18 cellular contexts compared by ENCODE assay signal in the genomic region with DNA sequence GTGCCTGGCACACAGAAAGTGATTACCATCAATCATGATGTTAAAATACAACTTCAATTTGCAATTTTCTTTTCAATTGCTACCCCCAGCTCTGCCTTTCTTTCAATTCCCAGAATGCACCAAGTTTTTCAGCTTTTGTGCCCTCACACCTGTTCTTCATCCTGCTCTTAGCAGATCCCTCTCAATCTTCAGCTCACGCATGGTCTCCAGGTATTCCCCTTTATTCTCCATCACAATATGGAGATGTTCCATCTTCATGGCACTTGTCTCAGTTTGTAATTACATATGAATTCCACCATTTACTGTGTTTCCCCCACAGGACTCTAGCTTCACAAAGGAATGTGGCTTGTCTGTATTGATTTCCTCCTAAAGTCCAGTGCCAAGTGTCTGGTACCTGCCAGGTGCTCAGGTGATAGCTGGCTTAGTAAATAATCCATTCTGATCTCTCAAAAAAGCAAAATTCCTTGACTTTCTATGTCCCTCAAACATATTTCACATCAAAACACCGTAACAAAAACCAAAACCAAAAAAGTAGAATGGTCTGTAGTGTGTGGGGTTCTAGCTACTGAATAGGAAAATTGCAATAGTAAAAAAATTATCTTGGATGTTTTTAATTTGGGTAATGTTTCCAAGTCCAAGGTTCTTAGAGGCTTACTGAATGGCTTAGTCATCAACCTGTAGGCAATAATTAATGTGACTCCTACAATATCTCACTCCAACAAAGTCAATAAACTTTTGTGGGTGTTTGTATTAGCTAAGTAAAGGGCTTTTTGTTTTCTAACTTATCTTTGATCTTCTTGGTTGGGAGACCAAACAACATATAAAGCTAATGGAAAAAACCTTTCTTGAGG.
"Had no signal": no experiment of that assay in that cellular context is flagged by ENCODE, and none has a peak within 500 bp of the region (broad histone marks: within the 10 kb centered on the region; RNA-seq: fewer than 3 reads in every experiment).

No MANE protein-coding gene starts in this region.

- ATAC-seq: activated T-helper 17 cell treated with anti-CD3 and anti-CD28 coated beads, Interleukin-2, amount 50 U/mL, for 72 hours; left lung; psoas muscle; T-helper 17 cell had no signal

- H3K27me3 ChIP-seq: colonic mucosa, left lung, sigmoid colon had no signal

- H3K9me3 ChIP-seq: colonic mucosa, left lung, psoas muscle, sigmoid colon had no signal

- H3K36me3 Mint-ChIP-seq: type B pancreatic cell had no signal

- H3K9me3 Mint-ChIP-seq: activated CD4-positive, alpha-beta T cell treated with anti-CD3 and anti-CD28 coated beads, Interleukin-2, amount 10 ng/mL, durations not matched to agents 7 days and 5 days; activated naive CD4-positive, alpha-beta T cell treated with anti-CD3 and anti-CD28 coated beads for 36 hours; activated T-helper 17 cell treated with anti-CD3 and anti-CD28 coated beads, Interleukin-2, amount 50 U/mL, for 72 hours; nephron; type B pancreatic cell had no signal

- H3K27ac Mint-ChIP-seq: activated CD4-positive, alpha-beta T cell treated with anti-CD3 and anti-CD28 coated beads, Interleukin-2, amount 10 ng/mL, durations not matched to agents 7 days and 5 days; activated naive CD4-positive, alpha-beta T cell treated with anti-CD3 and anti-CD28 coated beads for 36 hours; activated T-helper 17 cell treated with anti-CD3 and anti-CD28 coated beads, Interleukin-2, amount 50 U/mL, for 72 hours; nephron; T-helper 17 cell; type B pancreatic cell had no signal

- DNase-seq: activated CD4-positive, alpha-beta T cell treated with anti-CD3 and anti-CD28 coated beads, Interleukin-2, amount 10 ng/mL, durations not matched to agents 7 days and 5 days; activated CD4-positive, CD25-positive, alpha-beta regulatory T cell; activated CD8-positive, alpha-beta memory T cell treated with anti-CD3 and anti-CD28 coated beads for 24 hours; activated naive CD4-positive, alpha-beta T cell treated with anti-CD3 and anti-CD28 coated beads for 36 hours; colonic mucosa; effector CD4-positive, alpha-beta T cell; left lung; mesenchymal stem cell; occipital lobe; psoas muscle; sigmoid colon; stimulated activated CD4-positive, alpha-beta T cell treated with anti-CD3 and anti-CD28 coated beads, Interleukin-12 subunit alpha, Interleukin-12 subunit beta, amount 100 ng/mL, for 4 hours; stimulated activated naive CD4-positive, alpha-beta T cell; T-helper 17 cell had no signal

- H3K4me1 ChIP-seq: colonic mucosa had no signal

- H3K36me3 ChIP-seq: colonic mucosa, left lung, sigmoid colon had no signal

- H3K4me3 Mint-ChIP-seq: activated CD4-positive, alpha-beta T cell treated with anti-CD3 and anti-CD28 coated beads, Interleukin-2, amount 10 ng/mL, durations not matched to agents 7 days and 5 days; activated naive CD4-positive, alpha-beta T cell treated with anti-CD3 and anti-CD28 coated beads for 36 hours; activated T-helper 17 cell treated with anti-CD3 and anti-CD28 coated beads, Interleukin-2, amount 50 U/mL, for 72 hours; nephron; T-helper 17 cell; type B pancreatic cell had no signal

- H3K4me1 Mint-ChIP-seq: activated T-helper 17 cell treated with anti-CD3 and anti-CD28 coated beads, Interleukin-2, amount 50 U/mL, for 72 hours had no signal

- H3K27ac ChIP-seq: colonic mucosa, epithelial cell of prostate, left lung, psoas muscle, sigmoid colon had no signal

- H3K4me3 ChIP-seq: colonic mucosa, left lung, psoas muscle, sigmoid colon had no signal
